In the genomic region with DNA sequence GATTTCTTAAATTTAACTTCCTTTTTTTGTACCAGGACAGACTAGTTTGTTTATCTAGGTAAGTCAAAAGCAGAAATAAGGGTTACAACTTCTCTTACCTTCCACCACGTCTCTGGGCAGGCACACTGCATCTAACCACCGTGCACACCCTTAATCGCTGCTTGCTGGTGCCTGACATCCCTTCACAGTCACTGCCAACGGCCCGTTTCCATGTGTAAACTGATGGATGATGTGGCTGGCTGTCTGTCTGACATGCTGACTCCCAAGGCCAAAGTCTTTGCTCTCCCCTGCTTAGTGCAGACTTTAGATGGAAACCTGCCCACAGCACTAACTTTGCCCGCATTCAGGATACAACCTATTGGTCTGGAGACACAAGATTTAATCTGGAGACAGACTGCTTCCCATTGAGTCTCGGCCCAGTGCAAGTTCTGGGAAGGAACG, we compare ENCODE assay signal across 11 cellular contexts. TPM values are rescaled to one million over a fixed set of nuclear protein-coding genes. Genes with fewer than 3 reads are reported as not detected.
DNase-seq lines count a peak whose midpoint lies in the region; ATAC-seq, FAIRE-seq and TF ChIP-seq lines count a peak whose summit lies in the region.
"Had no signal": no experiment of that assay in that cellular context is flagged by ENCODE, and none has a peak within 500 bp of the region (broad histone marks: within the 10 kb centered on the region; RNA-seq: fewer than 3 reads in every experiment).

No MANE protein-coding gene starts in this region.

- H3K27ac Mint-ChIP-seq in naive B cell (peak overlapping the region in 5 of 6 donors; percentile 66 to 94 (median 80)), endodermal cell (no peak overlapping the region)

- H3K4me2 ChIP-seq in PC-9: no peak overlapping the region

- CTCF ChIA-PET in PC-9 (lab: Charles Lee): no interaction called here

- WGBS in endodermal cell (ENCODE audit: insufficient coverage in 1 of 2, insufficient read length in 1 of 2), 2 experiments: 93% methylated on average over 2 to 8 of the region's 8 CpGs

- no peaks in the 10 kb centered on the region for H3K9me3 ChIP-seq in BE2C
- H3K9me3 ChIP-seq in endodermal cell (ENCODE audit: control insufficient read depth, low read length): no peaks in the 10 kb centered on the region
- H3K9me3 ChIP-seq in PC-9 (ENCODE audit: insufficient read depth, low read depth): no peaks in the 10 kb centered on the region

- POLR2A ChIA-PET in PC-9 (lab: Charles Lee; ENCODE audit: unreplicated experiment): no interaction called here

- no peaks in the 10 kb centered on the region for H3K79me2 ChIP-seq in PC-9 (ENCODE audit: low read depth)

- no peak overlapping the region for H3K9ac ChIP-seq in endodermal cell (ENCODE audit: extremely low read depth, low read length, poor library complexity, severe bottlenecking)

- no peaks in the 10 kb centered on the region for H3K27me3 Mint-ChIP-seq in naive B cell
- H3K27me3 Mint-ChIP-seq in endodermal cell (ENCODE audit: insufficient read depth): peaks cover 2% of the 10 kb centered on the region

- no peak for DNase-seq in BE2C
- no peak for DNase-seq in GM18507 (ENCODE audit: extremely low spot score, insufficient read length, low read depth)
- DNase-seq in dorsolateral prefrontal cortex: peak in 3 of 10 donors; percentile 9 to 40 (median 27)
- DNase-seq in naive B cell: no peak
- no peak for DNase-seq in endodermal cell
- no peak for DNase-seq in PC-9
- no peak for DNase-seq in NCI-H1417 (lab: John Stamatoyannopoulos, UW)
- DNase-seq: effector CD8-positive, alpha-beta T cell; Karpas-422; NCI-H510A had no signal

- BruUV-seq in PC-9 (replicated peaks; lab: Mats Ljungman, UMichigan): no TSS peak

- H3K27me3 ChIP-seq in BE2C: no peaks in the 10 kb centered on the region
- no peaks in the 10 kb centered on the region for H3K27me3 ChIP-seq in dorsolateral prefrontal cortex
- no peaks in the 10 kb centered on the region for H3K27me3 ChIP-seq in endodermal cell (ENCODE audit: control insufficient read depth, insufficient read depth, low read length, poor library complexity, severe bottlenecking)
- no peaks in the 10 kb centered on the region for H3K27me3 ChIP-seq in PC-9 (ENCODE audit: insufficient read depth, low read depth)

- peak overlapping the region; percentile 16 to 82 (median 64) for H3K4me3 Mint-ChIP-seq in naive B cell
- no peak overlapping the region for H3K4me3 Mint-ChIP-seq in endodermal cell

- H4K20me1 ChIP-seq in PC-9 (ENCODE audit: insufficient read depth): no peaks in the 10 kb centered on the region

- H3K36me3 Mint-ChIP-seq in naive B cell (peaks cover 0 to 5% of the 10 kb centered on the region in 2 donors), endodermal cell (ENCODE audit: low read depth) (no peaks in the 10 kb centered on the region)

- H3K4me1 ChIP-seq in BE2C (0 out of 2 replicates have a peak, but pooled peaks cover 3% of the 10 kb centered on the region), endodermal cell (ENCODE audit: control insufficient read depth, insufficient read depth, low read length) (no peaks in the 10 kb centered on the region), PC-9 (replicated peaks; ENCODE audit: insufficient read depth) (peaks cover 28% of the 10 kb centered on the region)

- peaks cover 0 to 6% (median 0%) of the 10 kb centered on the region in 7 donors for H3K9me3 Mint-ChIP-seq in naive B cell
- H3K9me3 Mint-ChIP-seq in endodermal cell: no peaks in the 10 kb centered on the region

- H3K36me3 ChIP-seq in BE2C (no peaks in the 10 kb centered on the region), endodermal cell (ENCODE audit: control insufficient read depth, insufficient read depth, low read length) (no peaks in the 10 kb centered on the region), PC-9 (ENCODE audit: low read depth) (no peaks in the 10 kb centered on the region)

- intact Hi-C loops in dorsolateral prefrontal cortex (cut with DNase I) (no loop called here), PC-9 (cut with micrococcal nuclease; ENCODE audit: unreplicated experiment) (no loop called here)

- H3F3A ChIP-seq in PC-9 (ENCODE audit: insufficient read depth, low read depth): peaks cover 6% of the 10 kb centered on the region; the same call in 1 of the 2 replicates

- peak; percentile 75 for FAIRE-seq in GM18507 (lab: Jason Lieb, UNC)

- no peak overlapping the region for H2AFZ ChIP-seq in PC-9

- TF ChIP-seq CTCF in BE2C (IDR thresholded peaks at IDR 0.05; ENCODE audit: low read depth, low read length) (no peak), dorsolateral prefrontal cortex (IDR thresholded peaks at IDR 0.05 in 54 of 56, conservative IDR thresholded peaks at IDR 0.05 in 2 of 56; ENCODE audit: low read depth in 1 of 56, partially characterized antibody in 56 of 56) (no peak), endodermal cell (conservative IDR thresholded peaks at IDR 0.05) (no peak), PC-9 (conservative IDR thresholded peaks at IDR 0.05) (no peak)

- ATAC-seq in naive B cell (ENCODE audit: low read depth in 2 of 2): no peak
- ATAC-seq in HG02885 (IDR thresholded peaks at IDR 0.05; ENCODE audit: poor library complexity, unreplicated experiment): no peak

- H3K4me3 ChIP-seq in BE2C (ENCODE audit: low read depth, low read length) (peak overlapping the region; percentile 56), dorsolateral prefrontal cortex (peak overlapping the region in 55 of 59 donors; percentile 2 to 66 (median 48)), endodermal cell (ENCODE audit: low read length) (no peak overlapping the region), PC-9 (no peak overlapping the region)

- peaks cover 67 to 81% (median 78%) of the 10 kb centered on the region in 3 donors for H3K4me1 Mint-ChIP-seq in naive B cell
- H3K4me1 Mint-ChIP-seq in endodermal cell: no peaks in the 10 kb centered on the region

- H3K9me2 ChIP-seq in PC-9 (ENCODE audit: insufficient read depth): no peaks in the 10 kb centered on the region

- H3K27ac ChIP-seq in dorsolateral prefrontal cortex (peak overlapping the region in 25 of 59 donors; percentile 13 to 94 (median 86)), endodermal cell (ENCODE audit: low read depth, low read length) (no peak overlapping the region), PC-9 (no peak overlapping the region)

RNA-seq across cellular contexts. Expression of gene TMEM273, which starts 1.1 kb away (rescaled TPM):
- polyA plus RNA-seq in BE2C (2012; ENCODE audit: insufficient read depth, insufficient read length, low read depth): 18.5 TPM
- 10 to 100 TPM in 76 of 120 experiments, 1 to 10 TPM in 44; 3.6 to 40.9 (median 12.0) TPM for total RNA-seq in dorsolateral prefrontal cortex
- 1 to 10 TPM; 1.2 to 7.1 (median 2.6) TPM for polyA plus RNA-seq in naive B cell (ENCODE audit: low read depth in 6 of 6)
- not detected for total RNA-seq in endodermal cell
- polyA plus RNA-seq in endodermal cell (2013, experiment 1 of 2): not detected
- not detected for polyA plus RNA-seq in endodermal cell (2013, experiment 2 of 2)
- total RNA-seq in PC-9 (2021): 0.26 and 2.2 TPM in 2 replicates

RNA-seq across cellular contexts. Expression of gene FAM170B, which starts 53.2 kb away (rescaled TPM):
- not detected for polyA plus RNA-seq in BE2C (2012; ENCODE audit: insufficient read depth, insufficient read length, low read depth)
- total RNA-seq in dorsolateral prefrontal cortex (under 1 TPM in 8 of 120 experiments, not detected in 112; 0.32 to 0.46 (median 0.36) TPM), endodermal cell (not detected), PC-9 (2021) (not detected in 2 replicates)
- not detected for polyA plus RNA-seq in naive B cell (ENCODE audit: low read depth in 6 of 6)
- not detected for polyA plus RNA-seq in endodermal cell (2013, experiment 1 of 2)
- not detected for polyA plus RNA-seq in endodermal cell (2013, experiment 2 of 2)

Comparison
In these comparisons a context has a peak if more than half of its experiments do, and no peak if none do; other contexts are left out.
1. H3K4me3 ChIP-seq: peak in BE2C (single experiment) and dorsolateral prefrontal cortex (55 of 59); none in endodermal cell (single experiment) and PC-9 (single experiment).